Comparison of ENCODE assay signal across 12 cellular contexts in the genomic region with DNA sequence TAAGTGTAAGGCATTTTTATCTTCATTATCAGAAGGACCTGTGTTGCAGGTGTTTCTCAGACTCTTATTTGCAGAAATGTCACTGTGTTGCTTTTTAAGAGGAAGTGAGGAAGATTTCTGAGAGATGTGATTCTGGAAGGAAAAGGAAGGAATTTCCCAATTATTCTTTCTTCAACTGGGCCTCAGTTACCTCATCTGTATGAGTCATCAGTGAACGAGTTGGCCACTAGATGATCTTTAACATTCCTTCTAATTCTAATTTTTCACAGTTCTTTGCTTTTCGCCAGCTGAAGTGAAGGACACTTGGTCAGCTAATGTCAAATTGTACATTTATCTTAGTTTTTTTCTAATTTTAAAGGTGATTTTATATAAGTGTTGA. TPM values are rescaled to one million over a fixed set of nuclear protein-coding genes. Genes with fewer than 3 reads are reported as not detected.
A peak's percentile ranks its signal among the peaks of the same experiment; 100 is the strongest.
DNase-seq lines count a peak whose midpoint lies in the region; ATAC-seq, FAIRE-seq and TF ChIP-seq lines count a peak whose summit lies in the region.
"Had no signal": no experiment of that assay in that cellular context is flagged by ENCODE, and none has a peak within 500 bp of the region (broad histone marks: within the 10 kb centered on the region; RNA-seq: fewer than 3 reads in every experiment).

No MANE protein-coding gene starts in this region.

- no peak for TF ChIP-seq POLR2A in sigmoid colon (IDR thresholded peaks at IDR 0.05)

- TF ChIP-seq CTCF in sigmoid colon (IDR thresholded peaks at IDR 0.05) (no peak), tibial artery (IDR thresholded peaks at IDR 0.05) (no peak)

- H3K9me3 ChIP-seq in sigmoid colon, result no peaks in the 10 kb centered on the region
- H3K9me3 ChIP-seq in tibial artery, result no peaks in the 10 kb centered on the region
- H3K9me3 ChIP-seq: thoracic aorta had no signal

- DNase-seq in GF-D8 (lab: John Stamatoyannopoulos, UW) (peak; percentile 63), RCC 7860 (ENCODE audit: low spot score) (peak; percentile 75), fibroblast of gingiva (ENCODE audit: low read depth) (peak; percentile 77), sigmoid colon (no peak), SW480 (ENCODE audit: low spot score) (no peak), tibial artery (no peak), SK-N-DZ (ENCODE audit: low spot score) (no peak)
- DNase-seq: activated B cell treated with CpG ODN at 0.5 μM for 24 hours; DMS79 treated with DMSO at 0.1 percent for 48 hours; stimulated activated CD4-positive, alpha-beta T cell treated with anti-CD3 and anti-CD28 coated beads, Interleukin-2, amount 100 ng/mL, for 24 hours had no signal

- ATAC-seq in HG03521 (IDR thresholded peaks at IDR 0.05; ENCODE audit: unreplicated experiment), result no peak

- H3K27ac ChIP-seq in sigmoid colon (peak overlapping the region in 3 of 4 donors; percentile 15 to 79 (median 73)), tibial artery (peak overlapping the region in 1 of 2 donors; percentile 5)

- H3K27me3 ChIP-seq in sigmoid colon (no peaks in the 10 kb centered on the region), tibial artery (no peaks in the 10 kb centered on the region)

- intact Hi-C loops in sigmoid colon (cut with DNase I), result loop anchor here (5.0 kb wide), 1 partner anchor 157 kb away; no protein-coding TSS in a partner anchor
- intact Hi-C loops in tibial artery (cut with DNase I; ENCODE audit: low total_unique reads), result no loop called here

- H3K4me1 ChIP-seq in sigmoid colon (peaks cover 0 to 44% (median 35%) of the 10 kb centered on the region in 4 donors), tibial artery (peaks cover 0 to 34% (median 16%) of the 10 kb centered on the region in 4 donors)

- TF ChIP-seq EP300 in sigmoid colon (IDR thresholded peaks at IDR 0.05), result no peak

- WGBS in sigmoid colon, 2 donors, result 49 to 54% methylated on average over 2 of the region's 2 CpGs

- FAIRE-seq in RCC 7860 (lab: Jason Lieb, UNC), result peak; percentile 87

- no peak overlapping the region for H3K4me3 ChIP-seq in sigmoid colon
- no peak overlapping the region for H3K4me3 ChIP-seq in tibial artery
- H3K4me3 ChIP-seq: thoracic aorta had no signal

- H3K36me3 ChIP-seq in sigmoid colon (no peaks in the 10 kb centered on the region), tibial artery (no peaks in the 10 kb centered on the region)
- H3K36me3 ChIP-seq: thoracic aorta had no signal

RNA-seq across cellular contexts. Expression of a gene that starts 28.9 kb away (rescaled TPM):
- 10 to 100 TPM; 21.3 to 97.2 (median 40.3) TPM for total RNA-seq in sigmoid colon
- 10 to 100 TPM in 2 of 3 donors, 1 to 10 TPM in 1; 8.8 to 50.5 (median 35.3) TPM for polyA plus RNA-seq in sigmoid colon
- polyA plus RNA-seq in SK-N-DZ (2014; cell fraction: cytosol; rRNA removed), result not detected in 2 replicates
- polyA plus RNA-seq in SK-N-DZ (2014; cell fraction: nucleus; rRNA removed), result not detected in 2 replicates
- total RNA-seq: activated B cell treated with CpG ODN at 0.5 μM for 24 hours had no signal

Comparison
In these comparisons a context has a peak if more than half of its experiments do, and no peak if none do; other contexts are left out.
1. DNase-seq: peak in GF-D8 (single experiment), RCC 7860 (single experiment) and fibroblast of gingiva (single experiment); none in sigmoid colon (single experiment), SW480 (single experiment), tibial artery (0 of 2) and SK-N-DZ (single experiment).